In the genomic region with DNA sequence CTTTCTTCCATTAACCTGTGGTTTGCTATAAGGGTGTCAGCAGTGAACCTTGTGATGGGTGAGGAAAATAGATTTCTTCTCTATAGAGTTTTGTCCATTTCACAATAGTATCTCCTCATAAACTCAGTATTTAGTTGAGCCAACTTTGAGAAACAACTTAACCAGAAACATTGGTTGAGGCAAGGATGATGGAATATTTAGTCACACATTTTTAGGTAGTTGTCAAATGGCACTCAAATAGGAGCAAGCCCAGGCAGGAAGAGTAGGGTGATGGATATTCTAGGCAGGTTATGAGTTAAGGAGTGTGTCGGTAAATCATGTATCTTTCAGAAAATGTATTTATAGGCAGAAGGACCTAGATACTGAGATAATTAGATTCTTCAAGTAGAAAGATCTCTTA, we compare ENCODE assay signal across 28 cellular contexts.
"Had no signal": no experiment of that assay in that cellular context is flagged by ENCODE, and none has a peak within 500 bp of the region (broad histone marks: within the 10 kb centered on the region; RNA-seq: fewer than 3 reads in every experiment).

No MANE protein-coding gene starts in this region.

- H3K27ac Mint-ChIP-seq: activated CD4-positive, alpha-beta memory T cell treated with anti-CD3 and anti-CD28 coated beads, Interleukin-2, amount 10 ng/mL, durations not matched to agents 7 days and 5 days; activated CD4-positive, alpha-beta T cell treated with anti-CD3 and anti-CD28 coated beads for 36 hours; activated CD4-positive, alpha-beta T cell treated with anti-CD3 and anti-CD28 coated beads, Interleukin-2, amount 10 ng/mL, durations not matched to agents 24 days and 14 days; activated naive CD4-positive, alpha-beta T cell treated with anti-CD3 and anti-CD28 coated beads, Interleukin-2, amount 50 U/mL, for 24 hours; activated naive CD8-positive, alpha-beta T cell treated with anti-CD3 and anti-CD28 coated beads for 36 hours; activated naive CD8-positive, alpha-beta T cell treated with anti-CD3 and anti-CD28 coated beads, Interleukin-2, amount 50 U/mL, for 24 hours; activated T-cell treated with anti-CD3 and anti-CD28 coated beads, Interleukin-2, amount 50 U/mL, for 24 hours; activated T-cell treated with anti-CD3 and anti-CD28 coated beads, Interleukin-2, amount 50 U/mL, for 72 hours; dendritic cell treated with granulocyte-macrophage colony-stimulating factor and Interleukin-4, amounts not matched to agents 40 ng/mL and 50 ng/mL, for 4 days; endodermal cell had no signal

- H3K9me3 ChIP-seq: adrenal gland, body of pancreas, esophagus squamous epithelium had no signal

- DNase-seq: activated CD4-positive, alpha-beta memory T cell treated with anti-CD3 and anti-CD28 coated beads, Interleukin-2, amount 10 ng/mL, durations not matched to agents 7 days and 5 days; activated CD4-positive, alpha-beta T cell treated with anti-CD3 and anti-CD28 coated beads for 36 hours; activated CD4-positive, alpha-beta T cell treated with anti-CD3 and anti-CD28 coated beads, Interleukin-2, amount 10 ng/mL, durations not matched to agents 24 days and 14 days; activated CD4-positive, alpha-beta T cell treated with anti-CD3 and anti-CD28 coated beads, Interleukin-2, amount 50 U/mL, for 4 hours; activated CD4-positive, CD25-positive, alpha-beta regulatory T cell; activated CD4-positive, CD25-positive, alpha-beta regulatory T cell treated with anti-CD3 and anti-CD28 coated beads, Interleukin-2, amount 50 U/mL, for 72 hours; activated CD8-positive, alpha-beta memory T cell treated with anti-CD3 and anti-CD28 coated beads, Interleukin-2, amount 50 U/mL, for 48 hours; activated gamma-delta T cell; activated naive CD4-positive, alpha-beta T cell; activated naive CD8-positive, alpha-beta T cell treated with anti-CD3 and anti-CD28 coated beads for 36 hours; activated naive CD8-positive, alpha-beta T cell treated with anti-CD3 and anti-CD28 coated beads, Interleukin-2, amount 50 U/mL, for 24 hours; activated T-cell treated with anti-CD3 and anti-CD28 coated beads for 4 hours; activated T-cell treated with anti-CD3 and anti-CD28 coated beads, Interleukin-2, amount 50 U/mL, for 24 hours; activated T-cell treated with anti-CD3 and anti-CD28 coated beads, Interleukin-2, amount 50 U/mL, for 72 hours; adrenal gland; amygdala; aorta; body of pancreas; dorsolateral prefrontal cortex; effector memory CD4-positive, alpha-beta T cell; endodermal cell; esophagus squamous epithelium; head of caudate nucleus; T-helper 2 cell had no signal

- H3K36me3 ChIP-seq: adrenal gland, esophagus squamous epithelium had no signal

- H3K27me3 Mint-ChIP-seq: activated CD4-positive, alpha-beta memory T cell treated with anti-CD3 and anti-CD28 coated beads, Interleukin-2, amount 10 ng/mL, durations not matched to agents 7 days and 5 days; activated CD4-positive, alpha-beta T cell treated with anti-CD3 and anti-CD28 coated beads for 36 hours; activated CD4-positive, alpha-beta T cell treated with anti-CD3 and anti-CD28 coated beads, Interleukin-2, amount 10 ng/mL, durations not matched to agents 24 days and 14 days; activated naive CD4-positive, alpha-beta T cell treated with anti-CD3 and anti-CD28 coated beads, Interleukin-2, amount 50 U/mL, for 24 hours; activated naive CD8-positive, alpha-beta T cell treated with anti-CD3 and anti-CD28 coated beads for 36 hours; activated naive CD8-positive, alpha-beta T cell treated with anti-CD3 and anti-CD28 coated beads, Interleukin-2, amount 50 U/mL, for 24 hours; activated T-cell treated with anti-CD3 and anti-CD28 coated beads, Interleukin-2, amount 50 U/mL, for 24 hours; central memory CD8-positive, alpha-beta T cell; dendritic cell treated with granulocyte-macrophage colony-stimulating factor and Interleukin-4, amounts not matched to agents 40 ng/mL and 50 ng/mL, for 4 days had no signal

- H3K4me3 ChIP-seq: adrenal gland, body of pancreas, coronary artery, dorsolateral prefrontal cortex, esophagus squamous epithelium had no signal

- H3K4me3 Mint-ChIP-seq: activated CD4-positive, alpha-beta memory T cell treated with anti-CD3 and anti-CD28 coated beads, Interleukin-2, amount 10 ng/mL, durations not matched to agents 7 days and 5 days; activated CD4-positive, alpha-beta T cell treated with anti-CD3 and anti-CD28 coated beads for 36 hours; activated CD4-positive, alpha-beta T cell treated with anti-CD3 and anti-CD28 coated beads, Interleukin-2, amount 10 ng/mL, durations not matched to agents 24 days and 14 days; activated naive CD4-positive, alpha-beta T cell treated with anti-CD3 and anti-CD28 coated beads, Interleukin-2, amount 50 U/mL, for 24 hours; activated naive CD8-positive, alpha-beta T cell treated with anti-CD3 and anti-CD28 coated beads for 36 hours; activated naive CD8-positive, alpha-beta T cell treated with anti-CD3 and anti-CD28 coated beads, Interleukin-2, amount 50 U/mL, for 24 hours; activated T-cell treated with anti-CD3 and anti-CD28 coated beads, Interleukin-2, amount 50 U/mL, for 24 hours; activated T-cell treated with anti-CD3 and anti-CD28 coated beads, Interleukin-2, amount 50 U/mL, for 72 hours; central memory CD8-positive, alpha-beta T cell; dendritic cell treated with granulocyte-macrophage colony-stimulating factor and Interleukin-4, amounts not matched to agents 40 ng/mL and 50 ng/mL, for 4 days; endodermal cell had no signal

- H3K27me3 ChIP-seq: adrenal gland, body of pancreas, dorsolateral prefrontal cortex, esophagus squamous epithelium had no signal

- H3K4me1 ChIP-seq: adrenal gland, body of pancreas, esophagus squamous epithelium had no signal

- H3K9me3 Mint-ChIP-seq: activated CD4-positive, alpha-beta T cell treated with anti-CD3 and anti-CD28 coated beads, Interleukin-2, amount 10 ng/mL, durations not matched to agents 24 days and 14 days; activated naive CD4-positive, alpha-beta T cell treated with anti-CD3 and anti-CD28 coated beads, Interleukin-2, amount 50 U/mL, for 24 hours; activated naive CD8-positive, alpha-beta T cell treated with anti-CD3 and anti-CD28 coated beads for 36 hours; endodermal cell had no signal

- H3K4me1 Mint-ChIP-seq: activated CD4-positive, alpha-beta memory T cell treated with anti-CD3 and anti-CD28 coated beads, Interleukin-2, amount 10 ng/mL, durations not matched to agents 7 days and 5 days; activated CD4-positive, alpha-beta T cell treated with anti-CD3 and anti-CD28 coated beads for 36 hours; activated CD4-positive, alpha-beta T cell treated with anti-CD3 and anti-CD28 coated beads, Interleukin-2, amount 10 ng/mL, durations not matched to agents 24 days and 14 days; activated naive CD4-positive, alpha-beta T cell treated with anti-CD3 and anti-CD28 coated beads, Interleukin-2, amount 50 U/mL, for 24 hours; activated naive CD8-positive, alpha-beta T cell treated with anti-CD3 and anti-CD28 coated beads for 36 hours; activated naive CD8-positive, alpha-beta T cell treated with anti-CD3 and anti-CD28 coated beads, Interleukin-2, amount 50 U/mL, for 24 hours; central memory CD8-positive, alpha-beta T cell; endodermal cell had no signal

- H3K27ac ChIP-seq: adrenal gland, body of pancreas, coronary artery, dorsolateral prefrontal cortex, esophagus squamous epithelium had no signal

- H3K36me3 Mint-ChIP-seq: activated naive CD4-positive, alpha-beta T cell treated with anti-CD3 and anti-CD28 coated beads, Interleukin-2, amount 50 U/mL, for 24 hours; activated naive CD8-positive, alpha-beta T cell treated with anti-CD3 and anti-CD28 coated beads for 36 hours had no signal

- ATAC-seq: activated CD4-positive, alpha-beta T cell treated with anti-CD3 and anti-CD28 coated beads for 36 hours; activated naive CD8-positive, alpha-beta T cell treated with anti-CD3 and anti-CD28 coated beads, Interleukin-2, amount 50 U/mL, for 24 hours; activated T-cell treated with anti-CD3 and anti-CD28 coated beads, Interleukin-2, amount 50 U/mL, for 72 hours; body of pancreas had no signal
